Comparison of ENCODE assay signal across 1 cellular context in genomic region chr12:132215644-132215989, GRCh38.
TF ChIP-seq lines count a peak whose summit lies in the region.

No MANE protein-coding gene starts in this region.

TF ChIP-seq in H1, 55 proteins besides CTCF, POLR2A, EP300 and RAD21:
- TF ChIP-seq HDAC6 (IDR thresholded peaks at IDR 0.05; ENCODE audit: low read depth, low read length) (no peak), TBP (IDR thresholded peaks at IDR 0.05; ENCODE audit: low read depth, low read length) (no peak), CEBPB (IDR thresholded peaks at IDR 0.05; ENCODE audit: low read depth, low read length) (no peak), KDM4A (IDR thresholded peaks at IDR 0.05; ENCODE audit: low read depth, low read length, severe bottlenecking) (no peak), BCL11A (IDR thresholded peaks at IDR 0.05; ENCODE audit: low read depth in 2 of 2, low read length in 2 of 2) (no peak), HDAC2 (IDR thresholded peaks at IDR 0.05; ENCODE audit: borderline replicate concordance in 1 of 2, low read depth in 2 of 2, low read length in 2 of 2) (no peak), PHF8 (conservative IDR thresholded peaks at IDR 0.05; ENCODE audit: low read depth, low read length) (no peak), TEAD4 (IDR thresholded peaks at IDR 0.05; ENCODE audit: low read depth, low read length) (no peak), BRCA1 (IDR thresholded peaks at IDR 0.05; ENCODE audit: low read depth, low read length) (no peak), KDM5A (IDR thresholded peaks at IDR 0.05; ENCODE audit: low read length) (no peak), FOSL1 (IDR thresholded peaks at IDR 0.05; ENCODE audit: insufficient read depth, low read depth, low read length) (no peak), TAF1 (IDR thresholded peaks at IDR 0.05; ENCODE audit: low read depth, low read length) (no peak), ATF2 (IDR thresholded peaks at IDR 0.05; ENCODE audit: low read length) (no peak), SIX5 (IDR thresholded peaks at IDR 0.05; ENCODE audit: low read depth, low read length) (no peak), E2F6 (IDR thresholded peaks at IDR 0.05) (no peak), RFX5 (IDR thresholded peaks at IDR 0.05; ENCODE audit: borderline replicate concordance, low read depth, low read length) (no peak), SUZ12 (IDR thresholded peaks at IDR 0.05; ENCODE audit: low read length) (no peak), MAX (IDR thresholded peaks at IDR 0.05) (no peak)
